In the genomic region with DNA sequence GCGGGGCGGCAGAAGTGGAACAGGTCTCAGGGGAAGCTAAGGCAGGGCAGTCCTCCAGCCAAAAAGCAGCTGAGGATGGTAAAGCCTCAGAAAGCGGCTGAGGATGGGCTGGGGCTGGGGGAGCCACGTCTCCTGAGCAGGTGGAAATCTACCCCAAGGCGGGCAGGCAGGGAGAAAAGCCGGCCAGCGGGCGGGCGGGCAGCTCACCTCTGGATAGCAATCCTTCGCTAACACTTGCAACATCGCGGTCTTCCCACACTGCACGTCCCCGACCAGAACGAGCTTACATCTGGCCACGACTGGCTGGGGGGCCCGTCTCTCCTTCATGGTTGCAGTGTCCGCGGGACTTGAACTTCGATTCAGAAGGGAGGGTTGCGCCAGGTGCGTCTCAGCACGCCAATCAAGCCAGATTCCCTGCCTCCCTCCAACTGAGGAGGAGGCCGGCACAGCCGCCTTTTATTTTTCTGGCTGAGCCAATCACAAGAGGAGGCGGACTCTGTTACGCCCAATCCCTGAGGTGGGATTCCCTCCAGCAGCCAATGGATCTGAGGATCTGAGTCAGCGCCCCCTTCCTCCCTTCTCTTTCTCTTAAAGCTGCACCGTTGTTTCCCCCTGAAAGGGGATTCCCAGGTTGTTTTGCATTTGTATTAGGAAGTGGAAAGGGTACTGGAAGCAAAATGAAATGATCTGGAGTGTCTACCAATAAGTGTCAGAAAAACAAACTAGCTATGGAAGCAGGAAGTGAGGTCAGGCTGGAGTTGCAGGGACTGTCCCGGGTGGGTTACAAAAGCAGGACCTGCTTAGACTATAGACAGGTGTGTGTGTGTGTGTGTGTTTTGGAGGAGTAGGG, we compare ENCODE assay signal across 1 cellular context.
TF ChIP-seq lines count a peak whose summit lies in the region.

A gene (minus strand): TSS at position 430 of the 850 bp plus-strand sequence. CDS start 103 bp downstream, at position 327.

TF ChIP-seq in A549, 52 proteins besides CTCF, POLR2A, EP300 and RAD21 (continued from another document):
- TF ChIP-seq, protein P1, sequence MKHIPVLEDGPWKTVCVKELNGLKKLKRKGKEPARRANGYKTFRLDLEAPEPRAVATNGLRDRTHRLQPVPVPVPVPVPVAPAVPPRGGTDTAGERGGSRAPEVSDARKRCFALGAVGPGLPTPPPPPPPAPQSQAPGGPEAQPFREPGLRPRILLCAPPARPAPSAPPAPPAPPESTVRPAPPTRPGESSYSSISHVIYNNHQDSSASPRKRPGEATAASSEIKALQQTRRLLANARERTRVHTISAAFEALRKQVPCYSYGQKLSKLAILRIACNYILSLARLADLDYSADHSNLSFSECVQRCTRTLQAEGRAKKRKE (CRISPR knock-in tag; IDR thresholded peaks at IDR 0.05; ENCODE audit: low read depth): no peak
- TF ChIP-seq SREBF2 (IDR thresholded peaks at IDR 0.05) (no peak), FOSL2 (IDR thresholded peaks at IDR 0.05) (no peak), FOSL2 (CRISPR knock-in tag; IDR thresholded peaks at IDR 0.05) (peak; percentile 42), NPAS2 (CRISPR knock-in tag; IDR thresholded peaks at IDR 0.05; ENCODE audit: borderline replicate concordance) (no peak), FOSB (CRISPR knock-in tag; IDR thresholded peaks at IDR 0.05) (peak; percentile 96), JUNB (IDR thresholded peaks at IDR 0.05) (no peak), ZSCAN20 (CRISPR knock-in tag; IDR thresholded peaks at IDR 0.05) (no peak), MAZ (IDR thresholded peaks at IDR 0.05; ENCODE audit: borderline replicate concordance, low read depth, low read length) (no peak), BHLHE40 (IDR thresholded peaks at IDR 0.05; ENCODE audit: low read depth, low read length) (no peak), ZNF302 (CRISPR knock-in tag; IDR thresholded peaks at IDR 0.05) (no peak), NFE2L2 (conservative IDR thresholded peaks at IDR 0.05; ENCODE audit: low read length) (no peak), FOXS1 (CRISPR knock-in tag; IDR thresholded peaks at IDR 0.05) (no peak), RNF2 (IDR thresholded peaks at IDR 0.05; ENCODE audit: borderline replicate concordance, low read depth) (no peak), NR3C1 (IDR thresholded peaks at IDR 0.05) (no peak), RCOR1 (IDR thresholded peaks at IDR 0.05; ENCODE audit: low read depth, low read length) (no peak), CBX2 (IDR thresholded peaks at IDR 0.05; ENCODE audit: borderline replicate concordance, low read depth) (no peak), ZC3H11A (IDR thresholded peaks at IDR 0.05) (no peak), POLR2AphosphoS2 (conservative IDR thresholded peaks at IDR 0.05; ENCODE audit: low read length) (no peak), GATA3 (IDR thresholded peaks at IDR 0.05; ENCODE audit: borderline replicate concordance) (no peak; the same call in 1 of the 2 replicates), MAFK (IDR thresholded peaks at IDR 0.05; ENCODE audit: partially characterized antibody) (peak; percentile 82), PHF8 (IDR thresholded peaks at IDR 0.05; ENCODE audit: borderline replicate concordance, low read depth) (peak; percentile 96), TFCP2L1 (CRISPR knock-in tag; IDR thresholded peaks at IDR 0.05) (peak; percentile 85), RFX5 (IDR thresholded peaks at IDR 0.05) (peak; percentile 79), HOXB13 (CRISPR knock-in tag; IDR thresholded peaks at IDR 0.05; ENCODE audit: low read depth) (no peak), JUN (IDR thresholded peaks at IDR 0.05) (peak; percentile 81 to 87), CBX8 (IDR thresholded peaks at IDR 0.05) (no peak), RARB (CRISPR knock-in tag; IDR thresholded peaks at IDR 0.05) (0 out of 2 replicates have a peak, but pooled peaks have one; percentile 50), KDM5A (IDR thresholded peaks at IDR 0.05) (no peak), SMC3 (IDR thresholded peaks at IDR 0.05) (no peak), MYC (IDR thresholded peaks at IDR 0.05; ENCODE audit: borderline replicate concordance, low read length) (no peak; the same call in 1 of the 2 replicates), EHMT2 (IDR thresholded peaks at IDR 0.05; ENCODE audit: low read depth) (no peak), KDM1A (IDR thresholded peaks at IDR 0.05; ENCODE audit: low read depth) (no peak)
- TF ChIP-seq, protein P2, sequence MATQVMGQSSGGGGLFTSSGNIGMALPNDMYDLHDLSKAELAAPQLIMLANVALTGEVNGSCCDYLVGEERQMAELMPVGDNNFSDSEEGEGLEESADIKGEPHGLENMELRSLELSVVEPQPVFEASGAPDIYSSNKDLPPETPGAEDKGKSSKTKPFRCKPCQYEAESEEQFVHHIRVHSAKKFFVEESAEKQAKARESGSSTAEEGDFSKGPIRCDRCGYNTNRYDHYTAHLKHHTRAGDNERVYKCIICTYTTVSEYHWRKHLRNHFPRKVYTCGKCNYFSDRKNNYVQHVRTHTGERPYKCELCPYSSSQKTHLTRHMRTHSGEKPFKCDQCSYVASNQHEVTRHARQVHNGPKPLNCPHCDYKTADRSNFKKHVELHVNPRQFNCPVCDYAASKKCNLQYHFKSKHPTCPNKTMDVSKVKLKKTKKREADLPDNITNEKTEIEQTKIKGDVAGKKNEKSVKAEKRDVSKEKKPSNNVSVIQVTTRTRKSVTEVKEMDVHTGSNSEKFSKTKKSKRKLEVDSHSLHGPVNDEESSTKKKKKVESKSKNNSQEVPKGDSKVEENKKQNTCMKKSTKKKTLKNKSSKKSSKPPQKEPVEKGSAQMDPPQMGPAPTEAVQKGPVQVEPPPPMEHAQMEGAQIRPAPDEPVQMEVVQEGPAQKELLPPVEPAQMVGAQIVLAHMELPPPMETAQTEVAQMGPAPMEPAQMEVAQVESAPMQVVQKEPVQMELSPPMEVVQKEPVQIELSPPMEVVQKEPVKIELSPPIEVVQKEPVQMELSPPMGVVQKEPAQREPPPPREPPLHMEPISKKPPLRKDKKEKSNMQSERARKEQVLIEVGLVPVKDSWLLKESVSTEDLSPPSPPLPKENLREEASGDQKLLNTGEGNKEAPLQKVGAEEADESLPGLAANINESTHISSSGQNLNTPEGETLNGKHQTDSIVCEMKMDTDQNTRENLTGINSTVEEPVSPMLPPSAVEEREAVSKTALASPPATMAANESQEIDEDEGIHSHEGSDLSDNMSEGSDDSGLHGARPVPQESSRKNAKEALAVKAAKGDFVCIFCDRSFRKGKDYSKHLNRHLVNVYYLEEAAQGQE (IDR thresholded peaks at IDR 0.05): peak; percentile 45; the same call in 1 of the 2 replicates
- TF ChIP-seq, protein P3, sequence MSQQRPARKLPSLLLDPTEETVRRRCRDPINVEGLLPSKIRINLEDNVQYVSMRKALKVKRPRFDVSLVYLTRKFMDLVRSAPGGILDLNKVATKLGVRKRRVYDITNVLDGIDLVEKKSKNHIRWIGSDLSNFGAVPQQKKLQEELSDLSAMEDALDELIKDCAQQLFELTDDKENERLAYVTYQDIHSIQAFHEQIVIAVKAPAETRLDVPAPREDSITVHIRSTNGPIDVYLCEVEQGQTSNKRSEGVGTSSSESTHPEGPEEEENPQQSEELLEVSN (IDR thresholded peaks at IDR 0.05; ENCODE audit: borderline replicate concordance, low read depth): no peak
- TF ChIP-seq, protein P4, sequence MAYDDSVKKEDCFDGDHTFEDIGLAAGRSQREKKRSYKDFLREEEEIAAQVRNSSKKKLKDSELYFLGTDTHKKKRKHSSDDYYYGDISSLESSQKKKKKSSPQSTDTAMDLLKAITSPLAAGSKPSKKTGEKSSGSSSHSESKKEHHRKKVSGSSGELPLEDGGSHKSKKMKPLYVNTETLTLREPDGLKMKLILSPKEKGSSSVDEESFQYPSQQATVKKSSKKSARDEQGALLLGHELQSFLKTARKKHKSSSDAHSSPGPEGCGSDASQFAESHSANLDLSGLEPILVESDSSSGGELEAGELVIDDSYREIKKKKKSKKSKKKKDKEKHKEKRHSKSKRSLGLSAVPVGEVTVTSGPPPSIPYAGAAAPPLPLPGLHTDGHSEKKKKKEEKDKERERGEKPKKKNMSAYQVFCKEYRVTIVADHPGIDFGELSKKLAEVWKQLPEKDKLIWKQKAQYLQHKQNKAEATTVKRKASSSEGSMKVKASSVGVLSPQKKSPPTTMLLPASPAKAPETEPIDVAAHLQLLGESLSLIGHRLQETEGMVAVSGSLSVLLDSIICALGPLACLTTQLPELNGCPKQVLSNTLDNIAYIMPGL (CRISPR knock-in tag; IDR thresholded peaks at IDR 0.05; ENCODE audit: borderline replicate concordance): no peak
- TF ChIP-seq, protein P5, sequence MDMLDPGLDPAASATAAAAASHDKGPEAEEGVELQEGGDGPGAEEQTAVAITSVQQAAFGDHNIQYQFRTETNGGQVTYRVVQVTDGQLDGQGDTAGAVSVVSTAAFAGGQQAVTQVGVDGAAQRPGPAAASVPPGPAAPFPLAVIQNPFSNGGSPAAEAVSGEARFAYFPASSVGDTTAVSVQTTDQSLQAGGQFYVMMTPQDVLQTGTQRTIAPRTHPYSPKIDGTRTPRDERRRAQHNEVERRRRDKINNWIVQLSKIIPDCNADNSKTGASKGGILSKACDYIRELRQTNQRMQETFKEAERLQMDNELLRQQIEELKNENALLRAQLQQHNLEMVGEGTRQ (IDR thresholded peaks at IDR 0.05): no peak
- TF ChIP-seq, protein P6, sequence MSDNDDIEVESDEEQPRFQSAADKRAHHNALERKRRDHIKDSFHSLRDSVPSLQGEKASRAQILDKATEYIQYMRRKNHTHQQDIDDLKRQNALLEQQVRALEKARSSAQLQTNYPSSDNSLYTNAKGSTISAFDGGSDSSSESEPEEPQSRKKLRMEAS (IDR thresholded peaks at IDR 0.05): peak; percentile 57
- TF ChIP-seq, protein P7, sequence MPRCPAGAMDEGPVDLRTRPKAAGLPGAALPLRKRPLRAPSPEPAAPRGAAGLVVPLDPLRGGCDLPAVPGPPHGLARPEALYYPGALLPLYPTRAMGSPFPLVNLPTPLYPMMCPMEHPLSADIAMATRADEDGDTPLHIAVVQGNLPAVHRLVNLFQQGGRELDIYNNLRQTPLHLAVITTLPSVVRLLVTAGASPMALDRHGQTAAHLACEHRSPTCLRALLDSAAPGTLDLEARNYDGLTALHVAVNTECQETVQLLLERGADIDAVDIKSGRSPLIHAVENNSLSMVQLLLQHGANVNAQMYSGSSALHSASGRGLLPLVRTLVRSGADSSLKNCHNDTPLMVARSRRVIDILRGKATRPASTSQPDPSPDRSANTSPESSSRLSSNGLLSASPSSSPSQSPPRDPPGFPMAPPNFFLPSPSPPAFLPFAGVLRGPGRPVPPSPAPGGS (IDR thresholded peaks at IDR 0.05): peak; percentile 96
